Comparison of ENCODE assay signal across 23 cellular contexts in the genomic region with DNA sequence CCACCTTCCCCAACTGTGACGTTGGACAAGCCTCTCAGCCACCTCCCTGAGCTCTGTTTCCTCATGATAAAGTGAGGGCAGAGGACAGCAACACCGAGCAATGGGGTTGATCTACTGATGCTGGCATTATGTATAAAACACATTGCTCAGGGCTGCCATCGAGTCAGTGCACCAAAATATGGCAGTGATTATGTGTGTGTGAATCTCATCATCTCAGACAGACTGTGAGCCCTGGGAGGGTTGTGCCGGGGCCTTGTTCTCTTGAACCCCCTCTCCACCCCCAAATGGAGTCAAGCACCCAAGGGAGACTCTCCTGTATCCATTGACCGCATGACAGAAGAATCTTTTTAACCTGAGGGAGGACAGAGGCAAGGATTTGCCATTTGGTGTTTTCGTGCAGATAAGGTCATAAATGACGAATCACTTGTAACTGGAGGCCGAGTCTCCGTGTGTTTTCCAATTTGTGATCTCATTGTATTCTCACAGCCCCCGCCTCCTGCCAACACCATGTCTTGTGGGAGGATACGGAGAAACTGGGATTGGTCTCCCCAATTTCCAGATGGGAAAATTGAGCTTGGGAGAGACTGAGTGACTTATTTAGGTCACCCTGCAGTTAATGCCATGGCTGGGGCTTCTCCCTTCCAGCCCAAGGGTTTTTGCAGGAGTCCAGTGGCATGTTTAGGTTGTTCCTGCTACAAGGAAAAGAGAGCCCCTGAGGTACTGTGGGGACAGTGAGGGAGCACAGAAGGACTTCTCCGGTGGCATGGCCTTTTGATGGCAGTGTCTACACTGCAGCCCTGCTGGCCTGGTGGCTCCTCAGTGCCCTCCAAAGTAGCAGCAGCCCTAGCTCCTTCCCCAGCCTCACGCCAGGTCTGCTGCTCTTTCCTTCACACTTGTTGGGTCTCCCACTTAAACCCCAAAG. TPM values are rescaled to one million over a fixed set of nuclear protein-coding genes. Genes with fewer than 3 reads are reported as not detected.
DNase-seq lines count a peak whose midpoint lies in the region; ATAC-seq, FAIRE-seq and TF ChIP-seq lines count a peak whose summit lies in the region.
"Had no signal": no experiment of that assay in that cellular context is flagged by ENCODE, and none has a peak within 500 bp of the region (broad histone marks: within the 10 kb centered on the region; RNA-seq: fewer than 3 reads in every experiment).

No MANE protein-coding gene starts in this region.

- H3K56ac ChIP-seq in IMR-90 (ENCODE audit: extremely low read depth, insufficient read depth, low read length), result no peak overlapping the region

- intact Hi-C loops in IMR-90 (cut with micrococcal nuclease), result no loop called here
- intact Hi-C loops in transverse colon (cut with DNase I; ENCODE audit: low total_unique reads), result no loop called here

- no peaks in the 10 kb centered on the region for H3K79me1 ChIP-seq in IMR-90 (ENCODE audit: low read depth in 1 of 2, low read length in 2 of 2)

- H2BK15ac ChIP-seq in IMR-90 (ENCODE audit: low read depth, low read length), result peak overlapping the region; percentile 68; the same call in 2 of the 3 replicates

- H3K4me1 ChIP-seq in A549, result peaks cover 44% of the 10 kb centered on the region
- peaks cover 6% of the 10 kb centered on the region for H3K4me1 ChIP-seq in IMR-90 (ENCODE audit: control insufficient read depth, insufficient read depth, low read length)
- peaks cover 4 to 15% (median 10%) of the 10 kb centered on the region in 4 donors for H3K4me1 ChIP-seq in transverse colon

- peak overlapping the region; percentile 35; the same call in 1 of the 2 replicates for H4K91ac ChIP-seq in IMR-90 (ENCODE audit: insufficient read depth, low read depth, low read length)

- BruUV-seq in IMR-90 (replicated peaks; lab: Mats Ljungman, UMichigan), result no TSS peak

- no peak overlapping the region for H3K23ac ChIP-seq in IMR-90 (ENCODE audit: low read depth, low read length)

- in situ Hi-C loops in IMR-90 (cut with MboI; ENCODE audit: low sequenced_read_pairs) (no loop called here), transverse colon (cut with MboI; ENCODE audit: low pct_ligation_motif_present in 1 of 4, low pct_unique_long_range_greater_than_20kb in 1 of 4, low sequenced_read_pairs in 3 of 4) (no loop called here)

- no peak overlapping the region for H2BK20ac ChIP-seq in IMR-90 (ENCODE audit: low read depth, low read length)

- no peak for FAIRE-seq in A549 (lab: Jason Lieb, UNC)

- no peak for ATAC-seq in A549
- ATAC-seq in IMR-90 (ENCODE audit: low read depth), result no peak
- ATAC-seq in HG02981 (IDR thresholded peaks at IDR 0.05; ENCODE audit: unreplicated experiment), result no peak
- ATAC-seq in GM19351 (IDR thresholded peaks at IDR 0.05; ENCODE audit: unreplicated experiment), result no peak
- ATAC-seq: HCT116 had no signal

- H2BK120ac ChIP-seq in IMR-90 (ENCODE audit: low read depth, low read length), result no peak overlapping the region

- CTCF ChIA-PET in A549 (lab: Yijun Ruan, JAX), result interaction anchor here (0.8 to 20.4 kb wide), 5 partner anchors 8 to 67 kb away, joined by 3 to 281 read pairs (median 3); no protein-coding TSS in a partner anchor
- CTCF ChIA-PET in IMR-90 (lab: Yijun Ruan, JAX), result no interaction called here

- peak overlapping the region; percentile 7 for H2BK5ac ChIP-seq in IMR-90 (ENCODE audit: low read depth, low read length, poor library complexity, severe bottlenecking)

- TF ChIP-seq POLR2A in A549 (IDR thresholded peaks at IDR 0.05; ENCODE audit: low read length) (no peak), IMR-90 (IDR thresholded peaks at IDR 0.05; ENCODE audit: low read depth, low read length) (no peak), transverse colon (IDR thresholded peaks at IDR 0.05) (no peak)

- H3K4me3 ChIP-seq in A549, result no peak overlapping the region
- no peak overlapping the region for H3K4me3 ChIP-seq in IMR-90 (ENCODE audit: insufficient read depth, low read depth, low read length)
- H3K4me3 ChIP-seq in fibroblast of pulmonary artery (replicated peaks; ENCODE audit: low read depth, low read length), result no peak overlapping the region
- H3K4me3 ChIP-seq in transverse colon, result no peak overlapping the region
- H3K4me3 ChIP-seq: cardiac muscle cell had no signal

- DNase-seq in A549 (ENCODE audit: low read depth in 1 of 2, low spot score in 1 of 2), result no peak
- peak; percentile 44 for DNase-seq in IMR-90
- DNase-seq in fibroblast of pulmonary artery (ENCODE audit: low read depth), result peak; percentile 73
- peak; percentile 69 for DNase-seq in mesenteric fat pad (ENCODE audit: low spot score)
- DNase-seq in DMS 273 treated with DMSO at 0.1 percent for 48 hours (lab: John Stamatoyannopoulos, UW), result no peak
- DNase-seq in transverse colon, result no peak
- DNase-seq: activated CD4-positive, alpha-beta T cell treated with anti-CD3 and anti-CD28 coated beads, Interleukin-2, amount 50 U/mL, for 4 hours; activated naive CD4-positive, alpha-beta T cell treated with Interleukin-2 at 50 U/mL for 16 hours; amniotic stem cell; C1 segment of cervical spinal cord; hippocampal formation; NCI-H187; retina; SK-N-SH; WERI-Rb-1 had no signal

- H3K9ac ChIP-seq in IMR-90 (ENCODE audit: low read depth, low read length), result no peak overlapping the region
- H3K9ac ChIP-seq: SK-N-SH had no signal

- H4K20me1 ChIP-seq in IMR-90 (ENCODE audit: insufficient read depth, low read length), result no peaks in the 10 kb centered on the region

- H3K36me3 ChIP-seq in IMR-90 (ENCODE audit: control insufficient read depth, insufficient read depth, low read length) (no peaks in the 10 kb centered on the region), transverse colon (no peaks in the 10 kb centered on the region)
- H3K36me3 ChIP-seq: cardiac muscle cell, WERI-Rb-1 had no signal

- peak overlapping the region; percentile 47; the same call in 1 of the 2 replicates for H3K18ac ChIP-seq in IMR-90 (ENCODE audit: low read depth, low read length)

- peak overlapping the region; percentile 64 for H4K5ac ChIP-seq in IMR-90 (ENCODE audit: low read depth, low read length)

- no peak overlapping the region for H4K8ac ChIP-seq in IMR-90 (ENCODE audit: low read depth in 2 of 2, low read length in 2 of 2)

- TF ChIP-seq RAD21 in A549 (conservative IDR thresholded peaks at IDR 0.05 in 1 of 2, IDR thresholded peaks at IDR 0.05 in 1 of 2), result no peak
- TF ChIP-seq RAD21 in IMR-90 (IDR thresholded peaks at IDR 0.05; ENCODE audit: low read length), result no peak

- peaks cover 6% of the 10 kb centered on the region; the same call in 1 of the 2 replicates for H3K9me1 ChIP-seq in IMR-90 (ENCODE audit: insufficient read depth, low read length)

- POLR2A ChIA-PET in A549 (lab: Yijun Ruan, JAX) (no interaction called here), IMR-90 (lab: Charles Lee; ENCODE audit: unreplicated experiment) (no interaction called here)

- H2AK5ac ChIP-seq in IMR-90 (ENCODE audit: low read depth, low read length), result peak overlapping the region; percentile 38

- H3K4me2 ChIP-seq in A549, result no peak overlapping the region
- H3K4me2 ChIP-seq in IMR-90 (ENCODE audit: low read depth, low read length), result no peak overlapping the region
- H3K4me2 ChIP-seq: SK-N-SH had no signal

- H3K27ac ChIP-seq in A549 (peak overlapping the region; percentile 30 to 88; a peak in 5 of 6 replicates), IMR-90 (ENCODE audit: insufficient read depth, low read length) (no peak overlapping the region), transverse colon (no peak overlapping the region)
- H3K27ac ChIP-seq: cardiac muscle cell, WERI-Rb-1 had no signal

- TF ChIP-seq EP300 in A549 (IDR thresholded peaks at IDR 0.05) (no peak), transverse colon (IDR thresholded peaks at IDR 0.05; ENCODE audit: low read depth) (no peak)

- H3K4ac ChIP-seq in IMR-90 (ENCODE audit: low read depth, low read length), result 0 out of 2 replicates have a peak overlapping the region, but pooled peaks have one; percentile 12

- no peak for TF ChIP-seq CTCF in A549 (IDR thresholded peaks at IDR 0.05)
- no peak for TF ChIP-seq CTCF in IMR-90 (conservative IDR thresholded peaks at IDR 0.05; ENCODE audit: low read depth, low read length)
- no peak for TF ChIP-seq CTCF in fibroblast of pulmonary artery (IDR thresholded peaks at IDR 0.05; ENCODE audit: low read length, missing control alignments)
- TF ChIP-seq CTCF in transverse colon (IDR thresholded peaks at IDR 0.05), result no peak

- no peak overlapping the region for H2AFZ ChIP-seq in IMR-90 (replicated peaks; ENCODE audit: low read length, poor library complexity)

- dilution Hi-C loops in IMR-90 (cut with HindIII; ENCODE audit: low sequenced_read_pairs, unreplicated experiment), result no loop called here

- WGBS in A549 (ENCODE audit: missing lambda C conversion rate), result 75% methylated on average over 13 of the region's 13 CpGs
- 83% methylated on average over 1 of the region's 13 CpGs; no CpG with 5 or more reads in 1 of the 2 experiments for WGBS in IMR-90 (ENCODE audit: extremely low coverage in 2 of 2, insufficient read length in 1 of 2), 2 experiments
- 78 to 100% methylated on average over 2 to 13 of the region's 13 CpGs for WGBS in transverse colon (ENCODE audit: low coverage in 1 of 2), 2 donors

- no peak overlapping the region for H2AK9ac ChIP-seq in IMR-90 (replicated peaks; ENCODE audit: low read depth, low read length, poor library complexity)

- no peak overlapping the region for H3K14ac ChIP-seq in IMR-90 (replicated peaks; ENCODE audit: low read depth, low read length)

- no peaks in the 10 kb centered on the region for H3K27me3 ChIP-seq in IMR-90 (ENCODE audit: control insufficient read depth, insufficient read depth, low read length)
- H3K27me3 ChIP-seq in transverse colon, result peaks cover 12% of the 10 kb centered on the region

- H3K9me3 ChIP-seq in A549, result no peaks in the 10 kb centered on the region
- no peaks in the 10 kb centered on the region; the same call in 1 of the 2 replicates for H3K9me3 ChIP-seq in IMR-90 (ENCODE audit: control insufficient read depth, insufficient read depth, low read length)
- no peaks in the 10 kb centered on the region for H3K9me3 ChIP-seq in transverse colon
- H3K9me3 ChIP-seq: SK-N-SH had no signal

TF ChIP-seq in A549, 52 proteins besides CTCF, POLR2A, EP300 and RAD21 (continues in another document):
- TF ChIP-seq ZSCAN20 (CRISPR knock-in tag; IDR thresholded peaks at IDR 0.05) (no peak), HDAC2 (IDR thresholded peaks at IDR 0.05) (no peak)

TF ChIP-seq in IMR-90, 13 proteins besides CTCF, POLR2A, EP300 and RAD21 (continues in another document):
- TF ChIP-seq MAZ (IDR thresholded peaks at IDR 0.05; ENCODE audit: borderline replicate concordance, low read depth, low read length) (no peak), CHD1 (IDR thresholded peaks at IDR 0.05; ENCODE audit: low read depth, low read length) (no peak)

RNA-seq across cellular contexts. Expression of a gene that starts 52.4 kb away (rescaled TPM):
- polyA plus RNA-seq in A549 (2011; rRNA removed) (1.8 and 2.3 TPM in 2 replicates), A549 (2017; fragmentation: RNase III; extraction: RNeasy Plus Mini Kit Qiagen cat#74134 plus additional on column Dnase treatment) (2.6 to 5.8 TPM (median 5.4 TPM) in 3 replicates), IMR-90 (2012; rRNA removed) (0.37 and 0.80 TPM in 2 replicates)
- 4.9 and 6.3 TPM in 2 replicates for polyA plus RNA-seq in A549 (2012; cell fraction: cytosol; rRNA removed)
- polyA plus RNA-seq in A549 (2012; cell fraction: nucleus; rRNA removed), result 5.5 and 5.8 TPM in 2 replicates
- polyA minus RNA-seq in A549 (2011; rRNA and poly(A)+ RNA removed), result 1.7 and 3.4 TPM in 2 replicates
- total RNA-seq in IMR-90 (2012; rRNA removed) (not detected in 2 replicates), mesenteric fat pad (0.67 TPM), transverse colon (10 to 100 TPM in 1 of 4 donors, 1 to 10 TPM in 3; 2.2 to 20.9 (median 4.0) TPM)
- polyA plus RNA-seq in IMR-90 (2012; cell fraction: cytosol; rRNA removed), result 0.95 and 2.3 TPM in 2 replicates
- polyA plus RNA-seq in IMR-90 (2012; cell fraction: nucleus; rRNA removed; ENCODE audit: low replicate concordance), result 0.64 and 0.66 TPM in 2 replicates
- total RNA-seq: cardiac muscle cell; HT-29; myocyte; RPMI7951; T-helper 2 cell treated with Interferon-gamma antibody and Interleukin-4, amounts not matched to agents 100 ng/mL and 5 ng/mL, for 36 hours had no signal
- polyA plus RNA-seq: cardiac muscle cell, SK-N-SH had no signal

Comparison
In these comparisons a context has a peak if more than half of its experiments do, and no peak if none do; other contexts are left out.
1. DNase-seq: peak in IMR-90 (single experiment), fibroblast of pulmonary artery (single experiment) and mesenteric fat pad (single experiment); none in A549 (0 of 2), DMS 273 treated with DMSO at 0.1 percent for 48 hours (single experiment) and transverse colon (single experiment).
2. H3K27ac ChIP-seq: peak in A549 (2 of 2); none in IMR-90 (single experiment) and transverse colon (0 of 4).